9 cellular contexts compared by ENCODE assay signal in genomic region chrX:16807548-16807947, GRCh38.
DNase-seq lines count a peak whose midpoint lies in the region; ATAC-seq and TF ChIP-seq lines count a peak whose summit lies in the region.
"Had no signal": no experiment of that assay in that cellular context is flagged by ENCODE, and none has a peak within 500 bp of the region (broad histone marks: within the 10 kb centered on the region; RNA-seq: fewer than 3 reads in every experiment).

No MANE protein-coding gene starts in this region.

- H3K9me3 ChIP-seq in BLaER1 treated with 17β-estradiol and CSF1 and Interleukin-3, amounts not matched to agents 10 nM and 100 nM (replicated peaks in 1 of 11) = no peaks in the 10 kb centered on the region
- no peaks in the 10 kb centered on the region for H3K9me3 ChIP-seq in endocrine pancreas (ENCODE audit: control insufficient read depth, low read length)
- H3K9me3 ChIP-seq in muscle layer of duodenum (ENCODE audit: control insufficient read depth in 1 of 2, low read length in 2 of 2) = no peaks in the 10 kb centered on the region

- ATAC-seq in HG03280 (IDR thresholded peaks at IDR 0.05; ENCODE audit: unreplicated experiment) (no peak), GM21381 (IDR thresholded peaks at IDR 0.05; ENCODE audit: unreplicated experiment) (no peak)
- ATAC-seq: stimulated activated naive B cell treated with anti-CD40 and anti-IgM and Interleukin-4, amounts not matched to agents 10 μg/mL and 1 μg/mL and 100 μg/mL, for 72 hours had no signal

- no peak for DNase-seq in LNCaP clone FGC (ENCODE audit: low read depth)
- no peak for DNase-seq in NCI-H1436 treated with DMSO at 0.1 percent for 48 hours (lab: John Stamatoyannopoulos, UW)
- no peak for DNase-seq in NCI-H446 treated with DMSO at 0.1 percent for 48 hours (lab: John Stamatoyannopoulos, UW)
- DNase-seq: stimulated activated naive B cell treated with anti-CD40 and anti-IgM and Interleukin-4, amounts not matched to agents 10 μg/mL and 1 μg/mL and 100 μg/mL, for 72 hours had no signal

- H3K4me3 ChIP-seq in BLaER1 treated with 17β-estradiol and CSF1 and Interleukin-3, amounts not matched to agents 10 nM and 100 nM = no peak overlapping the region
- H3K4me3 ChIP-seq in LNCaP clone FGC (ENCODE audit: low read depth, low read length) = peak overlapping the region; percentile 28
- H3K4me3 ChIP-seq in endocrine pancreas (ENCODE audit: control insufficient read depth, insufficient read depth, low read length) = peak overlapping the region; percentile 67
- peak overlapping the region; percentile 54 to 61 for H3K4me3 ChIP-seq in muscle layer of duodenum (ENCODE audit: low read depth in 1 of 2, low read length in 2 of 2)

- TF ChIP-seq CTCF in LNCaP clone FGC (IDR thresholded peaks at IDR 0.05; ENCODE audit: control insufficient read depth, extremely low read depth, insufficient read depth) = no peak

- H3K36me3 ChIP-seq in BLaER1 treated with 17β-estradiol and CSF1 and Interleukin-3, amounts not matched to agents 10 nM and 100 nM = peaks cover 6 to 36% (median 28%) of the 10 kb centered on the region in 11 experiments; a peak in 18 of 22 replicates
- H3K36me3 ChIP-seq in endocrine pancreas (ENCODE audit: control insufficient read depth, insufficient read depth, low read length) (no peaks in the 10 kb centered on the region), muscle layer of duodenum (ENCODE audit: control insufficient read depth in 1 of 2, insufficient read depth in 2 of 2, low read length in 2 of 2) (no peaks in the 10 kb centered on the region)

- no peak overlapping the region for H3K9ac ChIP-seq in BLaER1 treated with 17β-estradiol and CSF1 and Interleukin-3, amounts not matched to agents 10 nM and 100 nM
- H3K9ac ChIP-seq in endocrine pancreas (ENCODE audit: control insufficient read depth, insufficient read depth, low read length) = no peak overlapping the region

- peaks cover 3 to 19% (median 14%) of the 10 kb centered on the region in 10 experiments; a peak in 16 of 20 replicates for H3K4me1 ChIP-seq in BLaER1 treated with 17β-estradiol and CSF1 and Interleukin-3, amounts not matched to agents 10 nM and 100 nM
- H3K4me1 ChIP-seq in endocrine pancreas (ENCODE audit: control insufficient read depth, insufficient read depth, low read length) = peaks cover 11% of the 10 kb centered on the region
- peaks cover 0 to 5% of the 10 kb centered on the region in 2 donors for H3K4me1 ChIP-seq in muscle layer of duodenum (ENCODE audit: control insufficient read depth in 1 of 2, insufficient read depth in 2 of 2, low read length in 2 of 2)

- H3K4me2 ChIP-seq in BLaER1 treated with 17β-estradiol and CSF1 and Interleukin-3, amounts not matched to agents 10 nM and 100 nM = peak overlapping the region in 9 of 11 experiments; percentile 4 to 62 (median 36); a peak in 13 of 22 replicates

- H4K20me1 ChIP-seq in BLaER1 treated with 17β-estradiol and CSF1 and Interleukin-3, amounts not matched to agents 10 nM and 100 nM = peaks cover 0 to 93% (median 59%) of the 10 kb centered on the region in 11 experiments; a peak in 15 of 22 replicates

- H3K27me3 ChIP-seq in BLaER1 treated with 17β-estradiol and CSF1 and Interleukin-3, amounts not matched to agents 10 nM and 100 nM = no peaks in the 10 kb centered on the region
- H3K27me3 ChIP-seq in endocrine pancreas (ENCODE audit: control insufficient read depth, insufficient read depth, low read length) (no peaks in the 10 kb centered on the region), muscle layer of duodenum (ENCODE audit: low read depth, low read length) (no peaks in the 10 kb centered on the region)

- no peak overlapping the region for H3K27ac ChIP-seq in BLaER1 treated with 17β-estradiol and CSF1 and Interleukin-3, amounts not matched to agents 10 nM and 100 nM
- peak overlapping the region; percentile 9 for H3K27ac ChIP-seq in muscle layer of duodenum (ENCODE audit: low read length)

Comparison
In these comparisons a context has a peak if more than half of its experiments do, and no peak if none do; other contexts are left out.
1. H3K4me3 ChIP-seq: peak in LNCaP clone FGC (single experiment), endocrine pancreas (single experiment) and muscle layer of duodenum (2 of 2); none in BLaER1 treated with 17β-estradiol and CSF1 and Interleukin-3, amounts not matched to agents 10 nM and 100 nM (0 of 10).